Comparison of ENCODE assay signal across 31 cellular contexts in genomic region chr2:130810490-130810889, GRCh38. TPM values are rescaled to one million over a fixed set of nuclear protein-coding genes. Genes with fewer than 3 reads are reported as not detected.
"Had no signal": no experiment of that assay in that cellular context is flagged by ENCODE, and none has a peak within 500 bp of the region (broad histone marks: within the 10 kb centered on the region; RNA-seq: fewer than 3 reads in every experiment).

No MANE protein-coding gene starts in this region.

- FAIRE-seq: astrocyte, pancreas, small intestine had no signal

- H3K9me3 Mint-ChIP-seq: activated T-helper 1 cell treated with anti-CD3 and anti-CD28 coated beads, Interleukin-12 subunit alpha, Interleukin-12 subunit beta, Interleukin-2, Interleukin-4 antibody, amounts not matched to agents 30 ng/mL and 10 ng/mL and 1 ng/mL, durations not matched to agents 14 hours and 24 hours and 36 hours; dendritic cell treated with granulocyte-macrophage colony-stimulating factor and Interleukin-4, amounts not matched to agents 40 ng/mL and 50 ng/mL, for 4 days; naive thymus-derived CD4-positive, alpha-beta T cell had no signal

- H3K27ac Mint-ChIP-seq: activated CD4-positive, alpha-beta T cell treated with anti-CD3 and anti-CD28 coated beads for 36 hours; activated T-helper 1 cell treated with anti-CD3 and anti-CD28 coated beads, Interleukin-12 subunit alpha, Interleukin-12 subunit beta, Interleukin-2, Interleukin-4 antibody, amounts not matched to agents 30 ng/mL and 10 ng/mL and 1 ng/mL, durations not matched to agents 14 hours and 24 hours and 36 hours; dendritic cell treated with granulocyte-macrophage colony-stimulating factor and Interleukin-4, amounts not matched to agents 40 ng/mL and 50 ng/mL, for 4 days; memory B cell; naive thymus-derived CD4-positive, alpha-beta T cell; stimulated activated memory B cell treated with anti-CD40 and anti-IgM and Interleukin-4, amounts not matched to agents 10 μg/mL and 1 μg/mL and 100 μg/mL, for 72 hours had no signal

- H3K9me3 ChIP-seq: esophagus muscularis mucosa, pancreas, psoas muscle, sigmoid colon, stomach, thyroid gland, upper lobe of left lung had no signal

- H3K4me1 ChIP-seq: esophagus muscularis mucosa, heart right ventricle, pancreas, psoas muscle, sigmoid colon, stomach, upper lobe of left lung had no signal

- H3K27me3 ChIP-seq: brain microvascular endothelial cell, foreskin keratinocyte, pancreas, sigmoid colon, thyroid gland, upper lobe of left lung had no signal

- ATAC-seq: activated CD4-positive, alpha-beta T cell treated with anti-CD3 and anti-CD28 coated beads for 36 hours; foreskin keratinocyte; heart right ventricle; naive thymus-derived CD4-positive, alpha-beta T cell; pancreas; psoas muscle had no signal

- H3K4me3 ChIP-seq: esophagus muscularis mucosa, heart right ventricle, pancreas, psoas muscle, sigmoid colon, stomach, thyroid gland, upper lobe of left lung had no signal

- H3K36me3 Mint-ChIP-seq: memory B cell; naive thymus-derived CD4-positive, alpha-beta T cell; stimulated activated memory B cell treated with anti-CD40 and anti-IgM and Interleukin-4, amounts not matched to agents 10 μg/mL and 1 μg/mL and 100 μg/mL, for 72 hours had no signal

- H3K27ac ChIP-seq: brain microvascular endothelial cell, esophagus muscularis mucosa, heart right ventricle, pancreas, psoas muscle, sigmoid colon, stomach, thyroid gland, upper lobe of left lung had no signal

- DNase-seq: activated CD4-positive, alpha-beta T cell treated with anti-CD3 and anti-CD28 coated beads for 36 hours; activated CD4-positive, alpha-beta T cell treated with anti-CD3 and anti-CD28 coated beads, Interleukin-2, amount 50 U/mL, for 4 hours; activated CD4-positive, CD25-positive, alpha-beta regulatory T cell; activated gamma-delta T cell; activated naive CD4-positive, alpha-beta T cell treated with anti-CD3 and anti-CD28 coated beads, Interleukin-2, amount 50 U/mL, for 16 hours; amniotic stem cell; brain microvascular endothelial cell; central memory CD4-positive, alpha-beta T cell; foreskin keratinocyte; heart right ventricle; midbrain; naive thymus-derived CD4-positive, alpha-beta T cell; nucleus accumbens; pancreas; psoas muscle; sigmoid colon; small intestine; stimulated activated CD4-positive, alpha-beta T cell treated with anti-CD3 and anti-CD28 coated beads, Interleukin-1b, Interleukin-23, amount 100 ng/mL, for 48 hours; stimulated activated CD4-positive, alpha-beta T cell treated with anti-CD3 and anti-CD28 coated beads, Interleukin-4, amount 100 ng/mL, for 4 hours; stimulated activated CD8-positive, alpha-beta memory T cell treated with anti-CD3 and anti-CD28 coated beads, Interleukin-4, amount 100 ng/mL, for 48 hours; stomach; thyroid gland; upper lobe of left lung had no signal

- H3K36me3 ChIP-seq: brain microvascular endothelial cell, esophagus muscularis mucosa, heart right ventricle, pancreas, sigmoid colon, stomach, thyroid gland, upper lobe of left lung had no signal

- H3K4me3 Mint-ChIP-seq: activated CD4-positive, alpha-beta T cell treated with anti-CD3 and anti-CD28 coated beads for 36 hours; activated T-helper 1 cell treated with anti-CD3 and anti-CD28 coated beads, Interleukin-12 subunit alpha, Interleukin-12 subunit beta, Interleukin-2, Interleukin-4 antibody, amounts not matched to agents 30 ng/mL and 10 ng/mL and 1 ng/mL, durations not matched to agents 14 hours and 24 hours and 36 hours; dendritic cell treated with granulocyte-macrophage colony-stimulating factor and Interleukin-4, amounts not matched to agents 40 ng/mL and 50 ng/mL, for 4 days; memory B cell; naive thymus-derived CD4-positive, alpha-beta T cell; stimulated activated memory B cell treated with anti-CD40 and anti-IgM and Interleukin-4, amounts not matched to agents 10 μg/mL and 1 μg/mL and 100 μg/mL, for 72 hours had no signal

RNA-seq across cellular contexts. Expression of gene AMER3, which starts 55.1 kb away (rescaled TPM):
- total RNA-seq: activated CD4-positive, alpha-beta T cell treated with anti-CD3 and anti-CD28 coated beads for 36 hours; activated T-helper 1 cell treated with anti-CD3 and anti-CD28 coated beads, Interleukin-12 subunit alpha, Interleukin-12 subunit beta, Interleukin-2, Interleukin-4 antibody, amounts not matched to agents 30 ng/mL and 10 ng/mL and 1 ng/mL, durations not matched to agents 14 hours and 24 hours and 36 hours; astrocyte; foreskin keratinocyte; heart right ventricle; kidney epithelial cell; lower leg skin; naive thymus-derived CD4-positive, alpha-beta T cell; psoas muscle; upper lobe of left lung had no signal
- polyA plus RNA-seq: foreskin keratinocyte; heart right ventricle; naive thymus-derived CD4-positive, alpha-beta T cell; psoas muscle had no signal
